Comparison of ENCODE assay signal across 8 cellular contexts in genomic region chr10:74056081-74056818, GRCh38. TPM values are rescaled to one million over a fixed set of nuclear protein-coding genes. Genes with fewer than 3 reads are reported as not detected.
A peak's percentile ranks its signal among the peaks of the same experiment; 100 is the strongest.
DNase-seq lines count a peak whose midpoint lies in the region; ATAC-seq and TF ChIP-seq lines count a peak whose summit lies in the region.

No MANE protein-coding gene starts in this region.

- no peaks in the 10 kb centered on the region for H3K27me3 ChIP-seq in CD4-positive, alpha-beta T cell (ENCODE audit: control insufficient read depth, insufficient read depth, low read length)
- H3K27me3 ChIP-seq in HCT116 (ENCODE audit: insufficient read depth, low read length) = no peaks in the 10 kb centered on the region

- TF ChIP-seq CTCF in CD4-positive, alpha-beta T cell (IDR thresholded peaks at IDR 0.05) = no peak
- no peak for TF ChIP-seq CTCF in HCT116 (IDR thresholded peaks at IDR 0.05 in 2 of 3, conservative IDR thresholded peaks at IDR 0.05 in 1 of 3; ENCODE audit: borderline replicate concordance in 1 of 3, insufficient read depth in 1 of 3, low read depth in 2 of 3, low read length in 2 of 3)

- intact Hi-C loops in CD4-positive, alpha-beta T cell (cut with DNase I, micrococcal nuclease) = no loop called here
- intact Hi-C loops in HCT116 (cut with micrococcal nuclease) (no loop called here), posterior cingulate gyrus (cut with DNase I) (no loop called here)
- intact Hi-C loops in activated T-helper 1 cell treated with anti-CD3 and anti-CD28 coated beads, Interleukin-12 subunit alpha, Interleukin-12 subunit beta, Interleukin-2, Interleukin-4 antibody, amounts not matched to agents 30 ng/mL and 10 ng/mL and 1 ng/mL, durations not matched to agents 14 hours and 24 hours and 36 hours (cut with micrococcal nuclease) = loop anchor here (1.0 to 5.0 kb wide), 9 partner anchors 23 to 921 kb away; partner anchors contain the start of gene VCL

- peak overlapping the region; percentile 35 for H3K9ac ChIP-seq in HCT116 (ENCODE audit: low read length)

- H3K27ac Mint-ChIP-seq in CD4-positive, alpha-beta T cell = peak overlapping the region; percentile 55
- H3K27ac Mint-ChIP-seq in activated T-helper 1 cell treated with anti-CD3 and anti-CD28 coated beads, Interleukin-12 subunit alpha, Interleukin-12 subunit beta, Interleukin-2, Interleukin-4 antibody, amounts not matched to agents 30 ng/mL and 10 ng/mL and 1 ng/mL, durations not matched to agents 14 hours and 24 hours and 36 hours = peak overlapping the region; percentile 82

- no peak overlapping the region for H3K4me3 Mint-ChIP-seq in CD4-positive, alpha-beta T cell
- peak overlapping the region; percentile 62 for H3K4me3 Mint-ChIP-seq in activated T-helper 1 cell treated with anti-CD3 and anti-CD28 coated beads, Interleukin-12 subunit alpha, Interleukin-12 subunit beta, Interleukin-2, Interleukin-4 antibody, amounts not matched to agents 30 ng/mL and 10 ng/mL and 1 ng/mL, durations not matched to agents 14 hours and 24 hours and 36 hours

- TF ChIP-seq POLR2A in HCT116 (IDR thresholded peaks at IDR 0.05; ENCODE audit: borderline replicate concordance, extremely low read depth, insufficient read depth, insufficient read length) = no peak

- CTCF ChIA-PET in CD4-positive, alpha-beta T cell (lab: Charles Lee) = interaction anchor here (0.7 kb wide), 1 partner anchor 19 kb away, joined by 3 read pairs; no protein-coding TSS in a partner anchor
- CTCF ChIA-PET in HCT116 (lab: Charles Lee) = interaction anchor here (1.1 kb wide), 1 partner anchor 21 kb away, joined by 4 read pairs; no protein-coding TSS in a partner anchor

- no peaks in the 10 kb centered on the region for H3K9me2 ChIP-seq in HCT116 (ENCODE audit: insufficient read depth)

- no peak for TF ChIP-seq RAD21 in HCT116 (IDR thresholded peaks at IDR 0.05; ENCODE audit: low read depth)

- H3K4me2 ChIP-seq in HCT116 (ENCODE audit: low read length) = peak overlapping the region; percentile 71

- H3K27me3 Mint-ChIP-seq in CD4-positive, alpha-beta T cell = no peaks in the 10 kb centered on the region
- peaks cover 6% of the 10 kb centered on the region for H3K27me3 Mint-ChIP-seq in activated T-helper 1 cell treated with anti-CD3 and anti-CD28 coated beads, Interleukin-12 subunit alpha, Interleukin-12 subunit beta, Interleukin-2, Interleukin-4 antibody, amounts not matched to agents 30 ng/mL and 10 ng/mL and 1 ng/mL, durations not matched to agents 14 hours and 24 hours and 36 hours (ENCODE audit: insufficient read depth)

- H3K79me2 ChIP-seq in HCT116 (ENCODE audit: insufficient read depth, low read length) = peaks cover 99% of the 10 kb centered on the region

- H3K4me1 ChIP-seq in HCT116 (ENCODE audit: control insufficient read depth in 1 of 2, insufficient read depth in 2 of 2, low read length in 2 of 2) = peaks cover 33 to 64% of the 10 kb centered on the region in 2 experiments

- H3K36me3 ChIP-seq in HCT116 (ENCODE audit: control insufficient read depth in 1 of 2, insufficient read depth in 2 of 2, low read length in 2 of 2) = no peaks in the 10 kb centered on the region

- no peak overlapping the region for H3K27ac ChIP-seq in CD4-positive, alpha-beta T cell (ENCODE audit: low read depth, low read length)
- H3K27ac ChIP-seq in HCT116 (ENCODE audit: low read depth, low read length) = peak overlapping the region; percentile 56; the same call in 1 of the 2 replicates

- H3K9me3 ChIP-seq in CD4-positive, alpha-beta T cell (ENCODE audit: control insufficient read depth, low read length) = no peaks in the 10 kb centered on the region
- no peaks in the 10 kb centered on the region for H3K9me3 ChIP-seq in HCT116 (ENCODE audit: control insufficient read depth in 1 of 2, insufficient read depth in 1 of 2, low read depth in 1 of 2, low read length in 2 of 2)

- POLR2A ChIA-PET in CD4-positive, alpha-beta T cell (lab: Charles Lee) = interaction anchor here (0.6 to 1.4 kb wide), 5 partner anchors 20 to 313 kb away, joined by 3 to 4 read pairs (median 3); no protein-coding TSS in a partner anchor
- POLR2A ChIA-PET in HCT116 (lab: Charles Lee) = no interaction called here

- peak; percentile 45 for ATAC-seq in CD4-positive, alpha-beta T cell (ENCODE audit: poor library complexity)
- peak; percentile 70 for ATAC-seq in HCT116

- no peak for DNase-seq in CD4-positive, alpha-beta T cell
- DNase-seq in HCT116 (ENCODE audit: low read depth, low spot score) = peak; percentile 37
- peak; percentile 33 for DNase-seq in activated T-helper 1 cell treated with anti-CD3 and anti-CD28 coated beads, Interleukin-12 subunit alpha, Interleukin-12 subunit beta, Interleukin-2, Interleukin-4 antibody, amounts not matched to agents 30 ng/mL and 10 ng/mL and 1 ng/mL, durations not matched to agents 14 hours and 24 hours and 36 hours (ENCODE audit: low spot score)
- peak; percentile 86 for DNase-seq in iris pigment epithelial cell (ENCODE audit: low read depth)
- DNase-seq in stimulated activated CD8-positive, alpha-beta memory T cell treated with anti-CD3 and anti-CD28 coated beads, Interleukin-4, amount 100 ng/mL, for 48 hours = no peak
- no peak for DNase-seq in NCI-H128 (lab: John Stamatoyannopoulos, UW; ENCODE audit: unreplicated experiment)
- DNase-seq in hippocampal formation (lab: John Stamatoyannopoulos, UW) = no peak
- DNase-seq in posterior cingulate gyrus = no peak

- H3K4me1 Mint-ChIP-seq in CD4-positive, alpha-beta T cell (ENCODE audit: low read depth) = peaks cover 38% of the 10 kb centered on the region
- peaks cover 45% of the 10 kb centered on the region for H3K4me1 Mint-ChIP-seq in activated T-helper 1 cell treated with anti-CD3 and anti-CD28 coated beads, Interleukin-12 subunit alpha, Interleukin-12 subunit beta, Interleukin-2, Interleukin-4 antibody, amounts not matched to agents 30 ng/mL and 10 ng/mL and 1 ng/mL, durations not matched to agents 14 hours and 24 hours and 36 hours (ENCODE audit: low read depth)

- no peak overlapping the region for H2AFZ ChIP-seq in HCT116 (ENCODE audit: low read depth, low read length, poor library complexity, severe bottlenecking)

- H3K4me3 ChIP-seq in HCT116 (replicated peaks in 1 of 2; ENCODE audit: low read depth in 1 of 2, low read length in 2 of 2) = peak overlapping the region in 1 of 2 experiments; percentile 19; a peak in 2 of 4 replicates

- no TSS peak for BruUV-seq in HCT116 (replicated peaks; lab: Mats Ljungman, UMichigan)

- no peaks in the 10 kb centered on the region for H4K20me1 ChIP-seq in HCT116 (ENCODE audit: insufficient read depth)

- RAD21 ChIA-PET in HCT116 (lab: Charles Lee; ENCODE audit: low non-redundant PET in 1 of 2, low total read pairs in 2 of 2, uncharacterized antibody in 2 of 2, unreplicated experiment in 2 of 2) = no interaction called here

- H3K36me3 Mint-ChIP-seq in CD4-positive, alpha-beta T cell (ENCODE audit: low read depth) = no peaks in the 10 kb centered on the region
- H3K36me3 Mint-ChIP-seq in activated T-helper 1 cell treated with anti-CD3 and anti-CD28 coated beads, Interleukin-12 subunit alpha, Interleukin-12 subunit beta, Interleukin-2, Interleukin-4 antibody, amounts not matched to agents 30 ng/mL and 10 ng/mL and 1 ng/mL, durations not matched to agents 14 hours and 24 hours and 36 hours (ENCODE audit: low read depth) = peaks cover 5% of the 10 kb centered on the region

- no peaks in the 10 kb centered on the region for H3K9me3 Mint-ChIP-seq in CD4-positive, alpha-beta T cell
- H3K9me3 Mint-ChIP-seq in activated T-helper 1 cell treated with anti-CD3 and anti-CD28 coated beads, Interleukin-12 subunit alpha, Interleukin-12 subunit beta, Interleukin-2, Interleukin-4 antibody, amounts not matched to agents 30 ng/mL and 10 ng/mL and 1 ng/mL, durations not matched to agents 14 hours and 24 hours and 36 hours = no peaks in the 10 kb centered on the region

TF ChIP-seq in HCT116, 20 proteins besides CTCF, POLR2A, EP300 and RAD21:
- TF ChIP-seq EGR1 (IDR thresholded peaks at IDR 0.05; ENCODE audit: low read depth) = no peak
- no peak for TF ChIP-seq TCF7L2 (IDR thresholded peaks at IDR 0.05; ENCODE audit: borderline replicate concordance, extremely low read depth, insufficient read depth, insufficient read length)
- peak; percentile 40; the same call in 1 of the 2 replicates for TF ChIP-seq FOSL1 (IDR thresholded peaks at IDR 0.05; ENCODE audit: low read depth)
- no peak for TF ChIP-seq ZBTB33 (IDR thresholded peaks at IDR 0.05; ENCODE audit: extremely low read depth, insufficient replicate concordance, low read length)
- TF ChIP-seq YY1 (IDR thresholded peaks at IDR 0.05; ENCODE audit: extremely low read depth, insufficient replicate concordance, low read depth, low read length) = peak; percentile 73
- TF ChIP-seq JUND (IDR thresholded peaks at IDR 0.05) = peak; percentile 36; the same call in 1 of the 2 replicates

RNA-seq across cellular contexts. Expression of gene VCL, which starts 58.3 kb away (rescaled TPM):
- total RNA-seq in CD4-positive, alpha-beta T cell = 10 to 100 TPM; 18.5 to 19.7 TPM
- total RNA-seq in HCT116 (2021; ENCODE audit: unreplicated experiment) = 106 TPM
- polyA plus RNA-seq in HCT116 (2012) = 42.1 and 51.9 TPM in 2 replicates
- 24.4 and 26.0 TPM in 2 replicates for total RNA-seq in activated T-helper 1 cell treated with anti-CD3 and anti-CD28 coated beads, Interleukin-12 subunit alpha, Interleukin-12 subunit beta, Interleukin-2, Interleukin-4 antibody, amounts not matched to agents 30 ng/mL and 10 ng/mL and 1 ng/mL, durations not matched to agents 14 hours and 24 hours and 36 hours

Comparison
In these comparisons a context has a peak if more than half of its experiments do, and no peak if none do; other contexts are left out.
1. DNase-seq: peak in HCT116 (single experiment), activated T-helper 1 cell treated with anti-CD3 and anti-CD28 coated beads, Interleukin-12 subunit alpha, Interleukin-12 subunit beta, Interleukin-2, Interleukin-4 antibody, amounts not matched to agents 30 ng/mL and 10 ng/mL and 1 ng/mL, durations not matched to agents 14 hours and 24 hours and 36 hours (single experiment) and iris pigment epithelial cell (single experiment); none in CD4-positive, alpha-beta T cell (0 of 10), stimulated activated CD8-positive, alpha-beta memory T cell treated with anti-CD3 and anti-CD28 coated beads, Interleukin-4, amount 100 ng/mL, for 48 hours (single experiment), NCI-H128 (single experiment), hippocampal formation (0 of 2) and posterior cingulate gyrus (0 of 10).